ENCODE assay signal across 34 cellular contexts in the genomic region with DNA sequence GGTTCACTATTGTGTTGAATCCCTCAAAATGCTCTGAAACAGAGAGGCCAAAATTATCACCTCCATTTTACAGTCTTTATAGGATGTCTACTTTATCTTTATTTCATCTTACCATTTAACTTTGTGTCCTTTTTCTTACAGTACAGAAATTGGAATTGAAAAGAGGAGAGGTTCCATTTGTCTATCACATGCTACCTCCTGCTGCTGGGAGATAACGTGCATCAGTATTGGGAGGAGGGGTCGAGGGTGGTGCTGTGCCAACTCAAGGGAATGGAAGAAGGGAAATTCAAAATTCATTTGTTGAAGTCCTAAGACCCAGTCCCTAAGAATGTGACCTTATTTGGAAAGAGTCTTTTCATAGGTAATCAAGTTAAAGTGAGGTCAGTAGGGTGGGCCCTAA.
"Had no signal": no experiment of that assay in that cellular context is flagged by ENCODE, and none has a peak within 500 bp of the region (broad histone marks: within the 10 kb centered on the region; RNA-seq: fewer than 3 reads in every experiment).

No MANE protein-coding gene starts in this region.

- H3K9me3 ChIP-seq: colonic mucosa had no signal

- H3K27ac ChIP-seq: adrenal gland, breast epithelium, cardiac muscle cell, colonic mucosa, esophagus muscularis mucosa, gastroesophageal sphincter, heart right ventricle, hepatocyte, WERI-Rb-1 had no signal

- H3K4me3 Mint-ChIP-seq: activated B cell treated with CpG ODN at 0.5 μM for 24 hours; activated CD8-positive, alpha-beta T cell treated with anti-CD3 and anti-CD28 coated beads for 36 hours; activated naive CD4-positive, alpha-beta T cell treated with anti-CD3 and anti-CD28 coated beads for 36 hours; activated naive CD8-positive, alpha-beta T cell treated with anti-CD3 and anti-CD28 coated beads for 36 hours; activated naive CD8-positive, alpha-beta T cell treated with anti-CD3 and anti-CD28 coated beads, Interleukin-2, amount 50 U/mL, for 24 hours; activated T-cell treated with anti-CD3 and anti-CD28 coated beads, Interleukin-2, amount 50 U/mL, for 4 hours; T-helper 17 cell; T-helper 2 cell treated with Interferon-gamma antibody and Interleukin-4, amounts not matched to agents 5 μg/mL and 100 μg/mL, for 36 hours had no signal

- H2AFZ ChIP-seq: hepatocyte had no signal

- H3K27ac Mint-ChIP-seq: activated B cell treated with CpG ODN at 0.5 μM for 24 hours; activated CD8-positive, alpha-beta T cell treated with anti-CD3 and anti-CD28 coated beads for 36 hours; activated naive CD4-positive, alpha-beta T cell treated with anti-CD3 and anti-CD28 coated beads for 36 hours; activated naive CD4-positive, alpha-beta T cell treated with anti-CD3 and anti-CD28 coated beads, Interleukin-2, amount 50 U/mL, for 24 hours; activated naive CD8-positive, alpha-beta T cell treated with anti-CD3 and anti-CD28 coated beads for 36 hours; activated naive CD8-positive, alpha-beta T cell treated with anti-CD3 and anti-CD28 coated beads, Interleukin-2, amount 50 U/mL, for 24 hours; activated T-helper 2 cell treated with anti-CD3 and anti-CD28 coated beads, Interferon-gamma antibody, Interleukin-2, Interleukin-4, amounts not matched to agents 10 μg/mL and 5 μg/mL and 100 μg/mL, durations not matched to agents 14 hours and 24 hours and 36 hours; brain; T-helper 2 cell treated with Interferon-gamma antibody and Interleukin-4, amounts not matched to agents 5 μg/mL and 100 μg/mL, for 36 hours had no signal

- H3K27me3 Mint-ChIP-seq: activated CD8-positive, alpha-beta T cell treated with anti-CD3 and anti-CD28 coated beads for 36 hours; activated naive CD4-positive, alpha-beta T cell treated with anti-CD3 and anti-CD28 coated beads, Interleukin-2, amount 50 U/mL, for 24 hours; activated naive CD8-positive, alpha-beta T cell treated with anti-CD3 and anti-CD28 coated beads, Interleukin-2, amount 50 U/mL, for 24 hours had no signal

- H3K4me1 ChIP-seq: breast epithelium, colonic mucosa had no signal

- H3K4me2 ChIP-seq: hepatocyte had no signal

- H3K36me3 Mint-ChIP-seq: brain had no signal

- H3K27me3 ChIP-seq: adrenal gland, breast epithelium, cardiac muscle cell, colonic mucosa, esophagus muscularis mucosa, gastroesophageal sphincter, heart right ventricle, hepatocyte had no signal

- DNase-seq: activated B cell treated with CpG ODN at 0.5 μM for 24 hours; activated CD4-positive, alpha-beta T cell treated with anti-CD3 and anti-CD28 coated beads for 48 hours; activated CD4-positive, alpha-beta T cell treated with anti-CD3 and anti-CD28 coated beads, Interleukin-2, amount 50 U/mL, for 1 hour; activated CD4-positive, alpha-beta T cell treated with anti-CD3 and anti-CD28 coated beads, Interleukin-2, amount 50 U/mL, for 48 hours; activated CD8-positive, alpha-beta memory T cell treated with anti-CD3 and anti-CD28 coated beads for 24 hours; activated CD8-positive, alpha-beta T cell treated with anti-CD3 and anti-CD28 coated beads for 36 hours; activated effector memory CD4-positive, alpha-beta T cell treated with anti-CD3 and anti-CD28 coated beads, Interleukin-2, amount 50 U/mL, for 16 hours; activated naive CD4-positive, alpha-beta T cell treated with anti-CD3 and anti-CD28 coated beads for 36 hours; activated naive CD8-positive, alpha-beta T cell treated with anti-CD3 and anti-CD28 coated beads for 36 hours; activated naive CD8-positive, alpha-beta T cell treated with anti-CD3 and anti-CD28 coated beads, Interleukin-2, amount 50 U/mL, for 24 hours; activated T-cell treated with anti-CD3 and anti-CD28 coated beads, Interleukin-2, amount 50 U/mL, for 4 hours; adrenal gland; amygdala; aorta; central memory CD4-positive, alpha-beta T cell; cerebellar nuclear complex; colonic mucosa; effector CD8-positive, alpha-beta T cell; foreskin melanocyte; heart right ventricle; T-helper 1 cell; T-helper 17 cell; T1000; WERI-Rb-1 had no signal

- H3K36me3 ChIP-seq: adrenal gland, breast epithelium, cardiac muscle cell, colonic mucosa, esophagus muscularis mucosa, gastroesophageal sphincter, heart right ventricle, WERI-Rb-1 had no signal

- FAIRE-seq: endometrium had no signal

- H3K4me3 ChIP-seq: adrenal gland, breast epithelium, cardiac muscle cell, colonic mucosa, esophagus muscularis mucosa, gastroesophageal sphincter, heart right ventricle, hepatocyte had no signal

- H3K79me2 ChIP-seq: hepatocyte had no signal
